In the genomic region with DNA sequence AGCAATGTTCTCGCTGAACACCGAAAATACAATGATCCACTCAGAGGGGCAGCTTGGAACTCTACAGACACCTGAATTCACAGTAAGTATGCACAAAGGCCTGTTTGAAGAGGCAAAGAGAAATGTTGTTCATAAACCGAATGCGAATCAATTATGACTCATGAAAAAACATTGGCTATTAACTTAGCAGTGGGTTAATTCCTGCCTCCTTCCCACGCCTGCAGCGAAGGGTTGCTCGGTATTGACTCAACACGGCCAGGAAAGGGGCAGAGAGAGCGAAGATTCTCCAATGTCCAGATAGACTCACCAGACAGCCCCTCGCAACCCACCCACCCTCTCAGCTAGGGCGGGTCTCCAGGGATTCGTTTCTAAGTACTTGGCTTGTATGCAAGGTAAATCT, we compare ENCODE assay signal across 14 cellular contexts.
"Had no signal": no experiment of that assay in that cellular context is flagged by ENCODE, and none has a peak within 500 bp of the region (broad histone marks: within the 10 kb centered on the region; RNA-seq: fewer than 3 reads in every experiment).

No MANE protein-coding gene starts in this region.

- H3K4me1 ChIP-seq: esophagus muscularis mucosa, heart left ventricle, neural progenitor cell, pancreas, stomach, tibial artery had no signal

- H3K4me3 ChIP-seq: esophagus muscularis mucosa, heart left ventricle, neural progenitor cell, pancreas, stomach, tibial artery had no signal

- DNase-seq: activated CD4-positive, alpha-beta memory T cell treated with anti-CD3 and anti-CD28 coated beads, Interleukin-2, amount 10 ng/mL, durations not matched to agents 7 days and 5 days; activated CD4-positive, alpha-beta T cell treated with anti-CD3 and anti-CD28 coated beads for 1 hour; activated gamma-delta T cell treated with Interleukin-2 at 50 U/mL for 16 hours; activated T-cell treated with anti-CD3 and anti-CD28 coated beads, Interleukin-2, amount 50 U/mL, for 48 hours; cerebellar nuclear complex; heart left ventricle; pancreas; retina; stimulated activated CD4-positive, alpha-beta T cell treated with anti-CD3 and anti-CD28 coated beads, Interleukin-4, amount 100 ng/mL, for 4 hours; stomach; T-helper 9 cell; tibial artery had no signal

- H3K4me2 ChIP-seq: neural progenitor cell had no signal

- H3K9ac ChIP-seq: neural progenitor cell had no signal

- H3K36me3 ChIP-seq: esophagus muscularis mucosa, heart left ventricle, neural progenitor cell, pancreas, stomach, tibial artery had no signal

- H3K27me3 ChIP-seq: neural progenitor cell, pancreas, stomach had no signal

- H2AFZ ChIP-seq: neural progenitor cell had no signal

- H3K9me3 ChIP-seq: pancreas, stomach, tibial artery had no signal

- H3K27ac ChIP-seq: esophagus muscularis mucosa, heart left ventricle, neural progenitor cell, pancreas, stomach, tibial artery had no signal
